Comparison of ENCODE assay signal across 13 cellular contexts in the genomic region with DNA sequence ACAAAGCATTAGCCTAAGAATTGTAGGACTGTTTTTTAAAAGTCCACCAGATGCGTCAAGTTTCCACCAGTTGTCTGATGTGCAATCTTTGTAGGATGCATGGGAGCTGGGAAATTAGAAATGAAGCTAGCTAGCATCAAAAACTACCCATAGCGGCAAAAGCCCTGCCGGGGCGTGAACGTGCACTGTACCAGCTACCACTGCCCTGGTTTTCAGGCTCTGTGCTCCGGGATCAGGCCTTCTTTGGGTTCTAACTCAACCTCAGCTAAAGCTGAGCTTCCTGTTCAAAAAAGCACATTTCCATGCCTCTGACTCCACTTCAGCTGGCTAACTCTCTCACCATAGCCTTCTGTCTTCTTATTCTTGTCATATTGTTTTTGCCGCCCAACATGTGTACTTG. TPM values are rescaled to one million over a fixed set of nuclear protein-coding genes. Genes with fewer than 3 reads are reported as not detected.
DNase-seq lines count a peak whose midpoint lies in the region; ATAC-seq, FAIRE-seq and TF ChIP-seq lines count a peak whose summit lies in the region.
"Had no signal": no experiment of that assay in that cellular context is flagged by ENCODE, and none has a peak within 500 bp of the region (broad histone marks: within the 10 kb centered on the region; RNA-seq: fewer than 3 reads in every experiment).

No MANE protein-coding gene starts in this region.

- H3K4me1 Mint-ChIP-seq in activated CD4-positive, alpha-beta T cell treated with anti-CD3 and anti-CD28 coated beads for 36 hours: peaks cover 51% of the 10 kb centered on the region
- H3K4me1 Mint-ChIP-seq in IgD-negative memory B cell (peaks cover 16 to 40% (median 19%) of the 10 kb centered on the region in 3 donors), nephron (peaks cover 5% of the 10 kb centered on the region)
- H3K4me1 Mint-ChIP-seq in activated naive CD8-positive, alpha-beta T cell treated with anti-CD3 and anti-CD28 coated beads, Interleukin-2, amount 50 U/mL, for 24 hours: peaks cover 36% of the 10 kb centered on the region

- H3K79me2 ChIP-seq in HepG2 (ENCODE audit: insufficient read depth, low read length): no peaks in the 10 kb centered on the region

- no peak for TF ChIP-seq CTCF in nephron (IDR thresholded peaks at IDR 0.05; ENCODE audit: unreplicated experiment in 3 of 3)
- TF ChIP-seq CTCF in HepG2 (CRISPR knock-in tag; IDR thresholded peaks at IDR 0.05): no peak

- no peak overlapping the region for H3K4me2 ChIP-seq in HepG2 (ENCODE audit: low read depth, low read length)

- no peaks in the 10 kb centered on the region for H4K20me1 ChIP-seq in HepG2 (ENCODE audit: insufficient read depth, low read length)

- BruUV-seq in HepG2 (replicated peaks; lab: Mats Ljungman, UMichigan): no TSS peak

- intact Hi-C loops in activated CD4-positive, alpha-beta T cell treated with anti-CD3 and anti-CD28 coated beads for 36 hours (cut with DNase I, micrococcal nuclease): loop anchor here in 1 of 2 experiments (5.0 kb wide), 1 partner anchor 86 kb away; the partner anchor contains the start of genes ADAT2 and PEX3
- intact Hi-C loops in HepG2 (cut with micrococcal nuclease; ENCODE audit: unreplicated experiment): no loop called here

- no peaks in the 10 kb centered on the region for H3K9me3 ChIP-seq in HepG2 (ENCODE audit: low read length)
- H3K9me3 ChIP-seq: left lung had no signal

- peak overlapping the region; percentile 84 for H3K27ac Mint-ChIP-seq in activated CD4-positive, alpha-beta T cell treated with anti-CD3 and anti-CD28 coated beads for 36 hours
- H3K27ac Mint-ChIP-seq in IgD-negative memory B cell: peak overlapping the region in 2 of 3 donors; percentile 10 to 46
- H3K27ac Mint-ChIP-seq in activated naive CD8-positive, alpha-beta T cell treated with anti-CD3 and anti-CD28 coated beads, Interleukin-2, amount 50 U/mL, for 24 hours: peak overlapping the region; percentile 39
- no peak overlapping the region for H3K27ac Mint-ChIP-seq in nephron

- no peaks in the 10 kb centered on the region for H3K36me3 Mint-ChIP-seq in activated CD4-positive, alpha-beta T cell treated with anti-CD3 and anti-CD28 coated beads for 36 hours (ENCODE audit: low read depth)
- H3K36me3 Mint-ChIP-seq in IgD-negative memory B cell: no peaks in the 10 kb centered on the region
- no peaks in the 10 kb centered on the region for H3K36me3 Mint-ChIP-seq in activated naive CD8-positive, alpha-beta T cell treated with anti-CD3 and anti-CD28 coated beads, Interleukin-2, amount 50 U/mL, for 24 hours (ENCODE audit: low read depth)
- H3K36me3 Mint-ChIP-seq in nephron (ENCODE audit: low read depth): no peaks in the 10 kb centered on the region

- H3K36me3 ChIP-seq in HepG2 (replicated peaks in 1 of 2; ENCODE audit: control insufficient read depth in 1 of 2, insufficient read depth in 2 of 2, low read length in 2 of 2): no peaks in the 10 kb centered on the region
- H3K36me3 ChIP-seq: left lung had no signal

- TF ChIP-seq POLR2A in HepG2 (IDR thresholded peaks at IDR 0.05; ENCODE audit: insufficient read depth in 1 of 2, low read depth in 2 of 2, low read length in 2 of 2): no peak

- H3K4me1 ChIP-seq in HepG2 (ENCODE audit: insufficient read depth, low read length): peaks cover 37% of the 10 kb centered on the region

- CTCF ChIA-PET in activated CD4-positive, alpha-beta T cell treated with anti-CD3 and anti-CD28 coated beads for 36 hours (lab: Charles Lee): interaction anchor here (0.6 to 1.9 kb wide), 7 partner anchors 9 to 1181 kb away, joined by 3 to 7 read pairs (median 3); no protein-coding TSS in a partner anchor
- CTCF ChIA-PET in HepG2 (lab: Yijun Ruan, JAX; ENCODE audit: low intra/inter-chr PET ratio, low total read pairs): no interaction called here

- H3K9ac ChIP-seq in HepG2 (ENCODE audit: insufficient read depth, low read depth, low read length): no peak overlapping the region

- DNase-seq in activated CD4-positive, alpha-beta T cell treated with anti-CD3 and anti-CD28 coated beads for 36 hours: no peak
- no peak for DNase-seq in activated CD4-positive, alpha-beta T cell treated with anti-CD3 and anti-CD28 coated beads for 1 hour
- DNase-seq in activated naive CD8-positive, alpha-beta T cell treated with anti-CD3 and anti-CD28 coated beads, Interleukin-2, amount 50 U/mL, for 24 hours: no peak
- DNase-seq in AG08395 (ENCODE audit: low spot score): no peak
- DNase-seq in HepG2 (ENCODE audit: low spot score): no peak
- DNase-seq: 8988T, hypothalamus, left lung, nucleus accumbens, PC-9 had no signal

- no peak for TF ChIP-seq EP300 in HepG2 (IDR thresholded peaks at IDR 0.05; ENCODE audit: low read depth in 2 of 2, low read length in 2 of 2)
- TF ChIP-seq EP300 in HepG2 (CRISPR knock-in tag; IDR thresholded peaks at IDR 0.05; ENCODE audit: borderline replicate concordance): no peak

- H3K27ac ChIP-seq in HepG2 (ENCODE audit: extremely low read length, insufficient read depth, low read length): no peak overlapping the region
- H3K27ac ChIP-seq: left lung, PC-9 had no signal

- WGBS in HepG2 (ENCODE audit: low lambda C conversion rate): 92% methylated on average over 7 of the region's 7 CpGs

- no peak for ATAC-seq in activated CD4-positive, alpha-beta T cell treated with anti-CD3 and anti-CD28 coated beads for 36 hours
- no peak for ATAC-seq in activated naive CD8-positive, alpha-beta T cell treated with anti-CD3 and anti-CD28 coated beads, Interleukin-2, amount 50 U/mL, for 24 hours
- no peak for ATAC-seq in HepG2
- no peak for ATAC-seq in HG03469 (IDR thresholded peaks at IDR 0.05; ENCODE audit: unreplicated experiment)
- ATAC-seq: left lung had no signal

- no peak for TF ChIP-seq RAD21 in HepG2 (CRISPR knock-in tag; IDR thresholded peaks at IDR 0.05)

- POLR2A ChIA-PET in activated CD4-positive, alpha-beta T cell treated with anti-CD3 and anti-CD28 coated beads for 36 hours (lab: Charles Lee): no interaction called here
- POLR2A ChIA-PET in HepG2 (lab: Yijun Ruan, JAX): no interaction called here

- H3K9me3 Mint-ChIP-seq in activated CD4-positive, alpha-beta T cell treated with anti-CD3 and anti-CD28 coated beads for 36 hours (ENCODE audit: low read depth): no peaks in the 10 kb centered on the region
- H3K9me3 Mint-ChIP-seq in IgD-negative memory B cell (no peaks in the 10 kb centered on the region), nephron (no peaks in the 10 kb centered on the region)
- no peaks in the 10 kb centered on the region for H3K9me3 Mint-ChIP-seq in activated naive CD8-positive, alpha-beta T cell treated with anti-CD3 and anti-CD28 coated beads, Interleukin-2, amount 50 U/mL, for 24 hours

- in situ Hi-C loops in HepG2 (cut with HindIII; ENCODE audit: extremely low pct_ligation_motif_present, low pct_unique_long_range_greater_than_20kb): no loop called here

- peak overlapping the region; percentile 80 for H3K4me3 Mint-ChIP-seq in activated CD4-positive, alpha-beta T cell treated with anti-CD3 and anti-CD28 coated beads for 36 hours
- peak overlapping the region in 3 of 4 donors; percentile 82 to 88 (median 83) for H3K4me3 Mint-ChIP-seq in IgD-negative memory B cell
- peak overlapping the region; percentile 81 for H3K4me3 Mint-ChIP-seq in activated naive CD8-positive, alpha-beta T cell treated with anti-CD3 and anti-CD28 coated beads, Interleukin-2, amount 50 U/mL, for 24 hours
- H3K4me3 Mint-ChIP-seq in nephron: peak overlapping the region; percentile 75 to 84 (median 77)

- H3K27me3 Mint-ChIP-seq in activated CD4-positive, alpha-beta T cell treated with anti-CD3 and anti-CD28 coated beads for 36 hours: no peaks in the 10 kb centered on the region
- H3K27me3 Mint-ChIP-seq in IgD-negative memory B cell: no peaks in the 10 kb centered on the region
- no peaks in the 10 kb centered on the region for H3K27me3 Mint-ChIP-seq in activated naive CD8-positive, alpha-beta T cell treated with anti-CD3 and anti-CD28 coated beads, Interleukin-2, amount 50 U/mL, for 24 hours
- H3K27me3 Mint-ChIP-seq in nephron (ENCODE audit: low read depth): peaks cover 43% of the 10 kb centered on the region

- H3K4me3 ChIP-seq in HepG2 (replicated peaks in 1 of 3; ENCODE audit: insufficient read depth in 1 of 3, low read depth in 2 of 3, low read length in 3 of 3): no peak overlapping the region

- H2AFZ ChIP-seq in HepG2 (ENCODE audit: low read length): no peak overlapping the region

- H3K27me3 ChIP-seq in HepG2 (ENCODE audit: control insufficient read depth in 1 of 2, insufficient read depth in 2 of 2, low read length in 2 of 2): peaks cover 0 to 19% of the 10 kb centered on the region in 2 experiments; a peak in 3 of 5 replicates
- H3K27me3 ChIP-seq: left lung had no signal

- FAIRE-seq in HepG2 (lab: Jason Lieb, UNC): no peak

TF ChIP-seq in HepG2, 621 proteins besides CTCF, POLR2A, EP300 and RAD21 (continues in another document):
- TF ChIP-seq ZNF644 (CRISPR knock-in tag; IDR thresholded peaks at IDR 0.05; ENCODE audit: low read depth) (no peak), REPIN1 (CRISPR knock-in tag; IDR thresholded peaks at IDR 0.05; ENCODE audit: borderline replicate concordance, low read depth) (no peak), ZNF777 (CRISPR knock-in tag; IDR thresholded peaks at IDR 0.05) (no peak)

RNA-seq across cellular contexts. Expression of gene FUCA2, which starts 26.9 kb away (rescaled TPM):
- total RNA-seq in activated CD4-positive, alpha-beta T cell treated with anti-CD3 and anti-CD28 coated beads for 36 hours: 1 to 10 TPM; 6.7 to 7.8 TPM
- polyA plus RNA-seq in IgD-negative memory B cell: 15.4 TPM
- total RNA-seq in HepG2 (2016; rRNA removed; fragmentation: Illumina TruSeq; extraction: Trizol): 60.9 and 144 TPM in 2 replicates
- 23.5 and 26.4 TPM in 2 replicates for total RNA-seq in HepG2 (2016; cell fraction: cytosol; rRNA removed; fragmentation: Illumina TruSeq; extraction: Trizol; ENCODE audit: low read depth)
- 55.0 and 140 TPM in 2 replicates for total RNA-seq in HepG2 (2016; cell fraction: insoluble cytoplasmic fraction; rRNA removed; fragmentation: Illumina TruSeq; extraction: Trizol)
- 36.8 and 44.6 TPM in 2 replicates for total RNA-seq in HepG2 (2016; cell fraction: membrane; rRNA removed; fragmentation: Illumina TruSeq; extraction: Trizol)
- 123 and 143 TPM in 2 replicates for total RNA-seq in HepG2 (2016; cell fraction: nucleus; rRNA removed; fragmentation: Illumina TruSeq; extraction: Trizol)
- polyA plus RNA-seq in HepG2 (2011; rRNA removed): 63.3 and 87.4 TPM in 2 replicates
- 54.5 and 64.8 TPM in 2 replicates for polyA plus RNA-seq in HepG2 (2011; cell fraction: cytosol; rRNA removed)
- polyA plus RNA-seq in HepG2 (2011; cell fraction: nucleus; rRNA removed): 27.1 and 30.2 TPM in 2 replicates
- polyA plus RNA-seq in HepG2 (2012): 72.3 and 89.4 TPM in 2 replicates
- polyA plus RNA-seq in HepG2 (2016; cell fraction: cytosol; fragmentation: Illumina TruSeq; extraction: Trizol; ENCODE audit: low read depth): 26.5 and 27.8 TPM in 2 replicates
- 56.4 and 62.4 TPM in 2 replicates for polyA plus RNA-seq in HepG2 (2016; cell fraction: insoluble cytoplasmic fraction; fragmentation: Illumina TruSeq; extraction: Trizol; ENCODE audit: low read depth)
- 30.3 and 34.9 TPM in 2 replicates for polyA plus RNA-seq in HepG2 (2016; cell fraction: membrane; fragmentation: Illumina TruSeq; extraction: Trizol; ENCODE audit: low read depth)
- polyA plus RNA-seq in HepG2 (2016; cell fraction: nucleus; fragmentation: Illumina TruSeq; extraction: Trizol; ENCODE audit: insufficient read depth, low read depth): 188 and 199 TPM in 2 replicates
- 29.0 and 29.5 TPM in 2 replicates for polyA minus RNA-seq in HepG2 (2011; rRNA and poly(A)+ RNA removed; ENCODE audit: low replicate concordance)
- 29.7 and 34.5 TPM in 2 replicates for polyA minus RNA-seq in HepG2 (2011; cell fraction: cytosol; rRNA and poly(A)+ RNA removed)
- polyA minus RNA-seq in HepG2 (2011; cell fraction: nucleus; rRNA and poly(A)+ RNA removed): 28.2 and 30.0 TPM in 2 replicates

Comparison
In these comparisons a context has a peak if more than half of its experiments do, and no peak if none do; other contexts are left out.
1. H3K27ac Mint-ChIP-seq: peak in activated CD4-positive, alpha-beta T cell treated with anti-CD3 and anti-CD28 coated beads for 36 hours (single experiment), IgD-negative memory B cell (2 of 3) and activated naive CD8-positive, alpha-beta T cell treated with anti-CD3 and anti-CD28 coated beads, Interleukin-2, amount 50 U/mL, for 24 hours (single experiment); none in nephron (0 of 3).
2. Peak in every context shown above with its lines, with median percentiles within 50 percentile points of each other: H3K4me3 Mint-ChIP-seq.